Comparison of ENCODE assay signal across 9 cellular contexts in genomic region chr2:46365913-46366674, GRCh38.
DNase-seq lines count a peak whose midpoint lies in the region; ATAC-seq and TF ChIP-seq lines count a peak whose summit lies in the region.
"Had no signal": no experiment of that assay in that cellular context is flagged by ENCODE, and none has a peak within 500 bp of the region (broad histone marks: within the 10 kb centered on the region; RNA-seq: fewer than 3 reads in every experiment).

No MANE protein-coding gene starts in this region.

- H2AFZ ChIP-seq in DND-41 (ENCODE audit: low read depth, low read length) (no peak overlapping the region), MM.1S (ENCODE audit: low read length) (no peak overlapping the region)

- DNase-seq in DND-41 (no peak), MM.1S (no peak), dorsolateral prefrontal cortex (no peak), neural crest cell (ENCODE audit: low read depth, low spot score) (no peak), GDM1 (lab: John Stamatoyannopoulos, UW) (no peak), NCI-H187 (lab: John Stamatoyannopoulos, UW) (no peak), adrenal gland (no peak)
- DNase-seq: NCI-H1930 had no signal

- H3K27ac ChIP-seq in DND-41 (ENCODE audit: low read length) = no peak overlapping the region
- no peak overlapping the region for H3K27ac ChIP-seq in MM.1S (ENCODE audit: low read length)
- peak overlapping the region in 36 of 59 donors; percentile 0 to 73 (median 32) for H3K27ac ChIP-seq in dorsolateral prefrontal cortex
- H3K27ac ChIP-seq in adrenal gland = no peak overlapping the region

- WGBS in adrenal gland, 4 donors = 82 to 87% (median 85%) methylated on average over 15 of the region's 15 CpGs

- H3K79me2 ChIP-seq in DND-41 (ENCODE audit: insufficient read depth, low read length) = no peaks in the 10 kb centered on the region
- no peaks in the 10 kb centered on the region for H3K79me2 ChIP-seq in MM.1S (ENCODE audit: low read length)

- ATAC-seq in DND-41 (ENCODE audit: insufficient read depth, low read depth) (no peak), GM18858 (IDR thresholded peaks at IDR 0.05; ENCODE audit: unreplicated experiment) (no peak)

- TF ChIP-seq CTCF in DND-41 (IDR thresholded peaks at IDR 0.05; ENCODE audit: borderline replicate concordance, extremely low read depth, low read length, poor library complexity, severe bottlenecking) (peak; percentile 61), MM.1S (IDR thresholded peaks at IDR 0.05; ENCODE audit: low read length) (peak; percentile 40), dorsolateral prefrontal cortex (IDR thresholded peaks at IDR 0.05 in 54 of 56, conservative IDR thresholded peaks at IDR 0.05 in 2 of 56; ENCODE audit: low read depth in 1 of 56, partially characterized antibody in 56 of 56) (peak in 53 of 56 donors; percentile 23 to 65 (median 51)), neural crest cell (conservative IDR thresholded peaks at IDR 0.05) (peak; percentile 60), adrenal gland (IDR thresholded peaks at IDR 0.05) (peak in 3 of 6 experiments; percentile 3 to 47 (median 38))

- H3F3A ChIP-seq in MM.1S (ENCODE audit: insufficient read depth, low read length) = no peaks in the 10 kb centered on the region

- H3K9me3 ChIP-seq in DND-41 (ENCODE audit: insufficient read depth, low read length, severe bottlenecking) (no peaks in the 10 kb centered on the region), MM.1S (replicated peaks; ENCODE audit: insufficient read depth, low read length) (no peaks in the 10 kb centered on the region), adrenal gland (replicated peaks in 1 of 3) (no peaks in the 10 kb centered on the region)

- H3K27ac Mint-ChIP-seq in neural crest cell (ENCODE audit: unreplicated experiment) = no peak overlapping the region

- no peaks in the 10 kb centered on the region for H3K9me2 ChIP-seq in MM.1S (replicated peaks; ENCODE audit: insufficient read depth, low read length)

- no peak overlapping the region for H3K4me3 Mint-ChIP-seq in neural crest cell

- no peak overlapping the region for H3K4me3 ChIP-seq in DND-41 (ENCODE audit: low read depth in 1 of 2, low read length in 2 of 2)
- no peak overlapping the region for H3K4me3 ChIP-seq in MM.1S (ENCODE audit: low read length)
- peak overlapping the region in 9 of 59 donors; percentile 0 to 21 (median 9) for H3K4me3 ChIP-seq in dorsolateral prefrontal cortex
- no peak overlapping the region for H3K4me3 ChIP-seq in adrenal gland

- no peaks in the 10 kb centered on the region for H3K4me1 Mint-ChIP-seq in neural crest cell

- H4K20me1 ChIP-seq in DND-41 (ENCODE audit: insufficient read depth, low read length) = no peaks in the 10 kb centered on the region
- no peaks in the 10 kb centered on the region for H4K20me1 ChIP-seq in MM.1S (ENCODE audit: insufficient read depth, low read length)

- H3K9me3 Mint-ChIP-seq in neural crest cell = no peaks in the 10 kb centered on the region

- intact Hi-C loops in dorsolateral prefrontal cortex (cut with DNase I) = loop anchor here (2.0 to 10.0 kb wide), 5 partner anchors 69 to 351 kb away; partner anchors contain the start of gene EPAS1 (in 1 of the 2)
- intact Hi-C loops in adrenal gland (cut with DNase I) = loop anchor here (5.0 to 10.0 kb wide), 3 partner anchors 89 to 359 kb away; no protein-coding TSS in a partner anchor

- H3K9ac ChIP-seq in DND-41 (ENCODE audit: low read depth, low read length) = no peak overlapping the region
- no peak overlapping the region for H3K9ac ChIP-seq in MM.1S (ENCODE audit: low read length)

- H3K27me3 ChIP-seq in DND-41 (ENCODE audit: insufficient read depth, low read length, poor library complexity) (no peaks in the 10 kb centered on the region), MM.1S (replicated peaks; ENCODE audit: insufficient read depth, low read length) (no peaks in the 10 kb centered on the region), dorsolateral prefrontal cortex (no peaks in the 10 kb centered on the region), adrenal gland (no peaks in the 10 kb centered on the region)

- peaks cover 4% of the 10 kb centered on the region for H3K27me3 Mint-ChIP-seq in neural crest cell (ENCODE audit: low read depth)

- no peak for TF ChIP-seq POLR2A in adrenal gland (IDR thresholded peaks at IDR 0.05)

- H3K4me1 ChIP-seq in DND-41 (ENCODE audit: insufficient read depth, low read length) (peaks cover 11% of the 10 kb centered on the region), MM.1S (ENCODE audit: low read length) (peaks cover 8% of the 10 kb centered on the region), adrenal gland (replicated peaks in 1 of 2) (no peaks in the 10 kb centered on the region)

- no peaks in the 10 kb centered on the region for H3K36me3 Mint-ChIP-seq in neural crest cell (ENCODE audit: low read depth)

- H3K36me3 ChIP-seq in DND-41 (ENCODE audit: insufficient read depth, low read length) = no peaks in the 10 kb centered on the region
- H3K36me3 ChIP-seq in MM.1S (replicated peaks; ENCODE audit: insufficient read depth, low read length) = no peaks in the 10 kb centered on the region
- peaks cover 0 to 47% of the 10 kb centered on the region in 2 donors for H3K36me3 ChIP-seq in adrenal gland (replicated peaks in 1 of 2)

- H3K4me2 ChIP-seq in DND-41 (ENCODE audit: insufficient read depth, low read length) (no peak overlapping the region), MM.1S (ENCODE audit: low read depth, low read length) (no peak overlapping the region)

Comparison
In these comparisons a context has a peak if more than half of its experiments do, and no peak if none do; other contexts are left out.
1. H3K27ac ChIP-seq: peak in dorsolateral prefrontal cortex (36 of 59); none in DND-41 (single experiment), MM.1S (single experiment) and adrenal gland (0 of 5).